Comparison of ENCODE assay signal across 8 cellular contexts in genomic region chr10:53601260-53601875, GRCh38.
A peak's percentile ranks its signal among the peaks of the same experiment; 100 is the strongest.
DNase-seq lines count a peak whose midpoint lies in the region; ATAC-seq and TF ChIP-seq lines count a peak whose summit lies in the region.

No MANE protein-coding gene starts in this region.

- CTCF ChIA-PET in CD8-positive, alpha-beta T cell (lab: Charles Lee): no interaction called here

- no peak overlapping the region for H3K27ac ChIP-seq in prostate gland
- no peak overlapping the region for H3K27ac ChIP-seq in CD8-positive, alpha-beta T cell (ENCODE audit: low read depth, low read length)

- 16% methylated on average over 11 of the region's 11 CpGs for WGBS in prostate gland

- H3K36me3 ChIP-seq in prostate gland: no peaks in the 10 kb centered on the region
- H3K36me3 ChIP-seq in CD8-positive, alpha-beta T cell (ENCODE audit: insufficient read depth, low read length): no peaks in the 10 kb centered on the region

- H3K4me1 Mint-ChIP-seq in CD8-positive, alpha-beta T cell (ENCODE audit: low read depth): no peaks in the 10 kb centered on the region

- ATAC-seq in GM18511 (IDR thresholded peaks at IDR 0.05; ENCODE audit: unreplicated experiment) (peak; percentile 75), HG03460 (IDR thresholded peaks at IDR 0.05; ENCODE audit: unreplicated experiment) (peak; percentile 72)
- ATAC-seq in CD8-positive, alpha-beta T cell: no peak

- peak; percentile 77 for TF ChIP-seq CTCF in AG09309 (IDR thresholded peaks at IDR 0.05; ENCODE audit: control insufficient read depth, insufficient read depth, low read depth, low read length, missing control alignments)
- peak; percentile 95 for TF ChIP-seq CTCF in epithelial cell of proximal tubule (conservative IDR thresholded peaks at IDR 0.05; ENCODE audit: low read depth, low read length)
- peak in 3 of 4 experiments; percentile 53 to 59 (median 55) for TF ChIP-seq CTCF in prostate gland (IDR thresholded peaks at IDR 0.05)
- TF ChIP-seq CTCF in CD8-positive, alpha-beta T cell (IDR thresholded peaks at IDR 0.05): no peak

- H3K9me3 ChIP-seq in prostate gland: no peaks in the 10 kb centered on the region
- H3K9me3 ChIP-seq in CD8-positive, alpha-beta T cell (ENCODE audit: low read length): no peaks in the 10 kb centered on the region

- H3K27me3 Mint-ChIP-seq in CD8-positive, alpha-beta T cell (ENCODE audit: low read depth): no peaks in the 10 kb centered on the region

- no peaks in the 10 kb centered on the region for H3K4me1 ChIP-seq in prostate gland (replicated peaks)
- no peaks in the 10 kb centered on the region for H3K4me1 ChIP-seq in CD8-positive, alpha-beta T cell (ENCODE audit: insufficient read depth, low read length)

- peaks cover 5% of the 10 kb centered on the region for H3K9me3 Mint-ChIP-seq in CD8-positive, alpha-beta T cell

- H3K36me3 Mint-ChIP-seq in CD8-positive, alpha-beta T cell: no peaks in the 10 kb centered on the region

- H3K4me3 ChIP-seq in AG09309 (ENCODE audit: control insufficient read depth, low read depth, low read length) (no peak overlapping the region), epithelial cell of proximal tubule (ENCODE audit: low read depth, low read length) (no peak overlapping the region), prostate gland (no peak overlapping the region)
- no peak overlapping the region for H3K4me3 ChIP-seq in CD8-positive, alpha-beta T cell (ENCODE audit: low read depth, low read length)

- POLR2A ChIA-PET in CD8-positive, alpha-beta T cell (lab: Charles Lee): no interaction called here

- no peak for TF ChIP-seq POLR2A in prostate gland (IDR thresholded peaks at IDR 0.05)

- no peaks in the 10 kb centered on the region for H3K27me3 ChIP-seq in prostate gland (replicated peaks; ENCODE audit: insufficient read depth)
- no peaks in the 10 kb centered on the region for H3K27me3 ChIP-seq in CD8-positive, alpha-beta T cell (ENCODE audit: insufficient read depth, low read length)

- H3K4me3 Mint-ChIP-seq in CD8-positive, alpha-beta T cell: no peak overlapping the region

- H3K27ac Mint-ChIP-seq in CD8-positive, alpha-beta T cell: no peak overlapping the region

- intact Hi-C loops in prostate gland (cut with DNase I): no loop called here
- intact Hi-C loops in posterior cingulate gyrus (cut with DNase I): no loop called here
- intact Hi-C loops in CD8-positive, alpha-beta T cell (cut with DNase I, micrococcal nuclease): no loop called here

- DNase-seq in AG09309 (ENCODE audit: low read depth) (no peak), OCI-M1 (lab: John Stamatoyannopoulos, UW) (peak; percentile 74), epithelial cell of proximal tubule (ENCODE audit: low read depth) (no peak), prostate gland (ENCODE audit: low spot score) (no peak), posterior cingulate gyrus (no peak)
- no peak for DNase-seq in CD8-positive, alpha-beta T cell
